Comparison of ENCODE assay signal across 24 cellular contexts in the genomic region with DNA sequence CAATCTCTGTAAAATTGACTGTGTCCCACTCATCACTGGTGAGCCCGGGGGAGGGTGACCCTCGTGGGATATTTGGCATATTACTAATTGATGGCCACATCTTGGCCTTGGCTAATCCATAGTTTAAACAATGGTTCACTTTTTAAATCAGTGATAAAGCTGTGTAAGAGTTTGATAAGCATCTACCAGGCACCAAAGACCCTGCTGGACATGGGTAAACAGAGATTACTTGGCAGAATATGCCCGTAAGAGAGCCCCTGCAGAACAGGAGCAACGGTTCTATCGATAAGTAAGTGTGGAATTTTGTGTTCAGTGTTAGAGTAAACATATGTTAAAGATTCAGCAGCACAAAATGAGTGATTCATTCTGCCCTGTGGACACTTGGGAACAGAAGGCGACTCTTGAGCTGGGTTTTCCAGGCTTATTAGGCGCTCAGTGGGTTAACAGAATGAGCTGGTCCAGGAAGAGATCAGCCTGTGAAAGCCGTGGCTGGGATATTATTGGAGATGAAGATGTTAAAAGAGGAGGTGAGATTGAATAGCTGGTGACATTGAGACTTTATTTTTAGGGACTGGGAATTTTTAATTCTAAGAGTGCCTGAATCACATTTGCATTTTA. TPM values are rescaled to one million over a fixed set of nuclear protein-coding genes. Genes with fewer than 3 reads are reported as not detected.
DNase-seq lines count a peak whose midpoint lies in the region; ATAC-seq and TF ChIP-seq lines count a peak whose summit lies in the region.
"Had no signal": no experiment of that assay in that cellular context is flagged by ENCODE, and none has a peak within 500 bp of the region (broad histone marks: within the 10 kb centered on the region; RNA-seq: fewer than 3 reads in every experiment).

No MANE protein-coding gene starts in this region.

- TF ChIP-seq CTCF in MCF 10A (IDR thresholded peaks at IDR 0.05; ENCODE audit: unreplicated experiment) (no peak), breast epithelium (IDR thresholded peaks at IDR 0.05) (no peak), foreskin fibroblast (IDR thresholded peaks at IDR 0.05; ENCODE audit: low read depth, low read length) (no peak), smooth muscle cell (IDR thresholded peaks at IDR 0.05; ENCODE audit: borderline replicate concordance, insufficient read depth, poor library complexity, severe bottlenecking) (no peak), RWPE1 (conservative IDR thresholded peaks at IDR 0.05; ENCODE audit: low read depth) (no peak)

- H3K9me3 ChIP-seq in breast epithelium (no peaks in the 10 kb centered on the region), smooth muscle cell (replicated peaks; ENCODE audit: low read depth) (no peaks in the 10 kb centered on the region)
- H3K9me3 ChIP-seq: A549, vagina had no signal

- no peaks in the 10 kb centered on the region for H3K27me3 Mint-ChIP-seq in MCF 10A (ENCODE audit: insufficient read depth, unreplicated experiment)
- H3K27me3 Mint-ChIP-seq: IgD-negative memory B cell; natural killer cell treated with Interleukin-12 subunit alpha and Interleukin-12 subunit beta and Interleukin-15 and Interleukin-18, amount 100 ng/mL, for 72 hours had no signal

- ATAC-seq in SK-N-SH treated with all-trans-retinoic acid at 6 μM for 48 hours, result peak; percentile 17; the same call in 2 of the 3 replicates
- ATAC-seq: A549; activated T-cell treated with anti-CD3 and anti-CD28 coated beads, Interleukin-2, amount 50 U/mL, for 72 hours; natural killer cell treated with Interleukin-12 subunit alpha and Interleukin-12 subunit beta and Interleukin-15 and Interleukin-18, amount 100 ng/mL, for 72 hours had no signal

- 45% methylated on average over 8 of the region's 8 CpGs for WGBS in smooth muscle cell (ENCODE audit: low lambda C conversion rate)

- no peak overlapping the region for H3K4me3 Mint-ChIP-seq in MCF 10A (ENCODE audit: unreplicated experiment)
- H3K4me3 Mint-ChIP-seq: activated T-cell treated with anti-CD3 and anti-CD28 coated beads, Interleukin-2, amount 50 U/mL, for 72 hours; IgD-negative memory B cell; natural killer cell treated with Interleukin-12 subunit alpha and Interleukin-12 subunit beta and Interleukin-15 and Interleukin-18, amount 100 ng/mL, for 72 hours had no signal

- H2AFZ ChIP-seq in smooth muscle cell (ENCODE audit: low read depth), result no peak overlapping the region

- H3K9ac ChIP-seq in smooth muscle cell (ENCODE audit: low read depth), result no peak overlapping the region
- H3K9ac ChIP-seq: BLaER1 treated with 17β-estradiol and CSF1 and Interleukin-3, amounts not matched to agents 10 nM and 100 nM had no signal

- H3F3A ChIP-seq in smooth muscle cell (ENCODE audit: low read depth), result no peaks in the 10 kb centered on the region

- intact Hi-C loops in MCF 10A (cut with micrococcal nuclease) (no loop called here), breast epithelium (cut with DNase I; ENCODE audit: low total_unique reads) (no loop called here)

- H3K9me3 Mint-ChIP-seq in MCF 10A (ENCODE audit: unreplicated experiment), result no peaks in the 10 kb centered on the region
- H3K9me3 Mint-ChIP-seq: activated T-cell treated with anti-CD3 and anti-CD28 coated beads, Interleukin-2, amount 50 U/mL, for 72 hours; IgD-negative memory B cell; natural killer cell treated with Interleukin-12 subunit alpha and Interleukin-12 subunit beta and Interleukin-15 and Interleukin-18, amount 100 ng/mL, for 72 hours had no signal

- POLR2A ChIA-PET in MCF 10A (lab: Yijun Ruan, JAX) (interaction anchor here (0.6 to 2.4 kb wide), 3 partner anchors 9 to 89 kb away, joined by 3 to 9 read pairs (median 4); no protein-coding TSS in a partner anchor), RWPE1 (lab: Yijun Ruan, JAX; ENCODE audit: low non-redundant PET) (no interaction called here)

- no peaks in the 10 kb centered on the region for H4K20me1 ChIP-seq in smooth muscle cell (ENCODE audit: low read depth)

- no peaks in the 10 kb centered on the region for H3K79me2 ChIP-seq in smooth muscle cell (ENCODE audit: low read depth)

- H3K36me3 Mint-ChIP-seq in MCF 10A (ENCODE audit: insufficient read depth, unreplicated experiment), result peaks cover 45% of the 10 kb centered on the region

- no peaks in the 10 kb centered on the region for H3K36me3 ChIP-seq in breast epithelium
- H3K36me3 ChIP-seq in smooth muscle cell (ENCODE audit: low read depth), result no peaks in the 10 kb centered on the region

- H3K27ac ChIP-seq in breast epithelium (no peak overlapping the region), smooth muscle cell (ENCODE audit: low read depth) (no peak overlapping the region), RWPE1 (no peak overlapping the region)
- H3K27ac ChIP-seq: A549; BLaER1 treated with 17β-estradiol and CSF1 and Interleukin-3, amounts not matched to agents 10 nM and 100 nM; HL-60; skin epidermis; vagina had no signal

- H3K4me1 ChIP-seq in breast epithelium (no peaks in the 10 kb centered on the region), smooth muscle cell (ENCODE audit: low read depth) (peaks cover 6% of the 10 kb centered on the region)

- no peaks in the 10 kb centered on the region for H3K27me3 ChIP-seq in breast epithelium
- H3K27me3 ChIP-seq in smooth muscle cell (ENCODE audit: low read depth), result no peaks in the 10 kb centered on the region
- H3K27me3 ChIP-seq: BLaER1 treated with 17β-estradiol and CSF1 and Interleukin-3, amounts not matched to agents 10 nM and 100 nM; vagina had no signal

- CTCF ChIA-PET in MCF 10A (lab: Yijun Ruan, JAX), result interaction anchor here (0.6 to 2.4 kb wide), 8 partner anchors 10 to 1555 kb away, joined by 3 to 9 read pairs (median 4); no protein-coding TSS in a partner anchor
- CTCF ChIA-PET in RWPE1 (lab: Yijun Ruan, JAX), result no interaction called here

- H3K27ac Mint-ChIP-seq in MCF 10A (ENCODE audit: low read depth, unreplicated experiment), result no peak overlapping the region
- H3K27ac Mint-ChIP-seq: activated T-cell treated with anti-CD3 and anti-CD28 coated beads, Interleukin-2, amount 50 U/mL, for 72 hours; natural killer cell treated with Interleukin-12 subunit alpha and Interleukin-12 subunit beta and Interleukin-15 and Interleukin-18, amount 100 ng/mL, for 72 hours had no signal

- BruUV-seq in MCF 10A (replicated peaks; lab: Mats Ljungman, UMichigan), result TSS peak; percentile 19

- H3K4me3 ChIP-seq in breast epithelium, result no peak overlapping the region
- no peak overlapping the region for H3K4me3 ChIP-seq in foreskin fibroblast (ENCODE audit: low read depth in 1 of 2, low read length in 2 of 2)
- H3K4me3 ChIP-seq in smooth muscle cell, result no peak overlapping the region
- H3K4me3 ChIP-seq: A549; BLaER1 treated with 17β-estradiol and CSF1 and Interleukin-3, amounts not matched to agents 10 nM and 100 nM; skin epidermis; vagina had no signal

- TF ChIP-seq POLR2A in breast epithelium (IDR thresholded peaks at IDR 0.05), result no peak

- H3K4me2 ChIP-seq in smooth muscle cell, result peak overlapping the region; percentile 36
- H3K4me2 ChIP-seq: A549; BLaER1 treated with 17β-estradiol and CSF1 and Interleukin-3, amounts not matched to agents 10 nM and 100 nM had no signal

- peaks cover 4% of the 10 kb centered on the region for H3K4me1 Mint-ChIP-seq in MCF 10A (ENCODE audit: insufficient read depth, unreplicated experiment)

- no peak for DNase-seq in MCF 10A (ENCODE audit: unreplicated experiment)
- DNase-seq in breast epithelium (ENCODE audit: low spot score in 2 of 2), result no peak
- peak; percentile 23 to 53 for DNase-seq in foreskin fibroblast
- no peak for DNase-seq in smooth muscle cell (lab: John Stamatoyannopoulos, UW; ENCODE audit: unreplicated experiment)
- DNase-seq in GOT3 (lab: John Stamatoyannopoulos, UW), result no peak
- DNase-seq in RWPE1 (ENCODE audit: low spot score), result no peak
- DNase-seq in midbrain (lab: John Stamatoyannopoulos, UW), result no peak
- DNase-seq: activated CD4-positive, CD25-positive, alpha-beta regulatory T cell; activated T-cell treated with anti-CD3 and anti-CD28 coated beads, Interleukin-2, amount 50 U/mL, for 72 hours; islet precursor cell; mesendoderm; NCI-H1694; NCI-H2227 treated with DMSO at 0.1 percent for 48 hours; stimulated activated CD4-positive, alpha-beta T cell treated with anti-CD3 and anti-CD28 coated beads, Interleukin-2, amount 100 ng/mL, for 48 hours; substantia nigra; T1000 had no signal

TF ChIP-seq in SK-N-SH treated with all-trans-retinoic acid at 6 μM for 48 hours, 23 proteins besides CTCF, POLR2A, EP300 and RAD21 (continues in another document):
- TF ChIP-seq, protein P1, sequence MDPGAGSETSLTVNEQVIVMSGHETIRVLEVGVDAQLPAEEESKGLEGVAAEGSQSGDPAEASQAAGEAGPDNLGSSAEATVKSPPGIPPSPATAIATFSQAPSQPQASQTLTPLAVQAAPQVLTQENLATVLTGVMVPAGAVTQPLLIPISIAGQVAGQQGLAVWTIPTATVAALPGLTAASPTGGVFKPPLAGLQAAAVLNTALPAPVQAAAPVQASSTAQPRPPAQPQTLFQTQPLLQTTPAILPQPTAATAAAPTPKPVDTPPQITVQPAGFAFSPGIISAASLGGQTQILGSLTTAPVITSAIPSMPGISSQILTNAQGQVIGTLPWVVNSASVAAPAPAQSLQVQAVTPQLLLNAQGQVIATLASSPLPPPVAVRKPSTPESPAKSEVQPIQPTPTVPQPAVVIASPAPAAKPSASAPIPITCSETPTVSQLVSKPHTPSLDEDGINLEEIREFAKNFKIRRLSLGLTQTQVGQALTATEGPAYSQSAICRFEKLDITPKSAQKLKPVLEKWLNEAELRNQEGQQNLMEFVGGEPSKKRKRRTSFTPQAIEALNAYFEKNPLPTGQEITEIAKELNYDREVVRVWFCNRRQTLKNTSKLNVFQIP (CRISPR knock-in tag; IDR thresholded peaks at IDR 0.05; ENCODE audit: borderline replicate concordance, low read depth), result no peak
- TF ChIP-seq OSR1 (CRISPR knock-in tag; IDR thresholded peaks at IDR 0.05), result no peak

RNA-seq across cellular contexts. Expression of a gene that starts 55.9 kb away (rescaled TPM):
- 44.8 and 48.3 TPM in 2 replicates for total RNA-seq in MCF 10A (2022)
- 10 to 100 TPM; 25.9 to 30.9 (median 26.4) TPM for total RNA-seq in breast epithelium
- total RNA-seq in smooth muscle cell, result 11.0 and 16.9 TPM in 2 replicates
- 6.7 and 7.3 TPM in 2 replicates for polyA plus RNA-seq in smooth muscle cell

RNA-seq across cellular contexts. Expression of a gene that starts 56.1 kb away (rescaled TPM):
- total RNA-seq in MCF 10A (2022), result 38.3 and 52.0 TPM in 2 replicates
- total RNA-seq in breast epithelium, result 10 to 100 TPM in 2 of 3 donors, 1 to 10 TPM in 1; 9.0 to 15.5 (median 13.4) TPM
- 22.5 and 24.0 TPM in 2 replicates for total RNA-seq in smooth muscle cell
- polyA plus RNA-seq in smooth muscle cell, result 15.0 and 16.8 TPM in 2 replicates

Comparison
In these comparisons a context has a peak if more than half of its experiments do, and no peak if none do; other contexts are left out.
1. DNase-seq: peak in foreskin fibroblast (2 of 2); none in MCF 10A (single experiment), breast epithelium (0 of 2), smooth muscle cell (single experiment), GOT3 (single experiment), RWPE1 (single experiment) and midbrain (single experiment).